In the genomic region with DNA sequence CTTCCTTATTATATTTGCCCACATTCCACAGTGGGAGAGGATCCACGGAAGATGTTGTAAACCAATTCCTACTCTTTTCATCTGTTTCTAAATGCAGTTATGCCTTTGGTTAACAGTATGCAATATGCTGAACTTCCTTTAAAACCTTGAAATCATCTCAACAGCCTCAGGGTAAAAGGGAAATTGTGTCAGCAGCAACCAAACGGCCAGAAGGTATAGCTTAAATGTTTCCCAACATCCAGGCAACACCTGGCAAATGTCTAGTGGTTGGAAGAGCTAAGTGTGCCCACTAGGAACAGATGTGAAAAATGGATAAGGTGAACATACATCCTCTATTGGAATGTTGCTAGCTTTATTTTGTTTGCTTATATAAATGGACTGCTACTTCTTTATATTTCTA, we compare ENCODE assay signal across 15 cellular contexts.
DNase-seq lines count a peak whose midpoint lies in the region; TF ChIP-seq lines count a peak whose summit lies in the region.
"Had no signal": no experiment of that assay in that cellular context is flagged by ENCODE, and none has a peak within 500 bp of the region (broad histone marks: within the 10 kb centered on the region; RNA-seq: fewer than 3 reads in every experiment).

No MANE protein-coding gene starts in this region.

- H3K79me2 ChIP-seq in PC-9 (ENCODE audit: low read depth) (no peaks in the 10 kb centered on the region), trophoblast cell (ENCODE audit: control insufficient read depth, insufficient read depth, low read length, poor library complexity) (no peaks in the 10 kb centered on the region)

- H3K4me3 ChIP-seq in HUES48 (ENCODE audit: low read depth, low read length) = 0 out of 2 replicates have a peak overlapping the region, but pooled peaks have one; percentile 2
- H3K4me3 ChIP-seq in PC-9 = no peak overlapping the region
- H3K4me3 ChIP-seq in epithelial cell of esophagus (ENCODE audit: low read length) = no peak overlapping the region
- H3K4me3 ChIP-seq in trophoblast cell (ENCODE audit: low read depth, low read length) = no peak overlapping the region
- H3K4me3 ChIP-seq in left ventricle myocardium inferior = no peak overlapping the region
- H3K4me3 ChIP-seq: GM23338 had no signal

- H3K9me2 ChIP-seq in PC-9 (ENCODE audit: insufficient read depth) = no peaks in the 10 kb centered on the region

- no TSS peak for BruUV-seq in PC-9 (replicated peaks; lab: Mats Ljungman, UMichigan)

- peak in 1 of 2 experiments; percentile 49 for DNase-seq in PC-9
- peak; percentile 66 for DNase-seq in epithelial cell of esophagus (ENCODE audit: low read depth)
- peak; percentile 54 to 79 for DNase-seq in trophoblast cell
- DNase-seq in midbrain (lab: John Stamatoyannopoulos, UW) = no peak
- DNase-seq in left ventricle myocardium inferior = no peak
- DNase-seq in effector CD4-positive, alpha-beta T cell = no peak
- DNase-seq: ACHN; Caco-2; CD4-positive, alpha-beta T cell; HCEC 1CT; IMR-90 had no signal

- H3K79me1 ChIP-seq in trophoblast cell (ENCODE audit: low read length) = no peaks in the 10 kb centered on the region

- no peak overlapping the region for H3K14ac ChIP-seq in trophoblast cell (ENCODE audit: low read length)

- H3K4me1 ChIP-seq in HUES48 (ENCODE audit: control insufficient read depth, insufficient read depth, low read length) (peaks cover 16% of the 10 kb centered on the region), PC-9 (replicated peaks; ENCODE audit: insufficient read depth) (peaks cover 27% of the 10 kb centered on the region), trophoblast cell (ENCODE audit: control insufficient read depth in 1 of 2, insufficient read depth in 2 of 2, low read length in 2 of 2) (peaks cover 2 to 3% of the 10 kb centered on the region in 2 experiments), left ventricle myocardium inferior (peaks cover 28% of the 10 kb centered on the region)
- H3K4me1 ChIP-seq: Caco-2 had no signal

- no peak overlapping the region for H2BK5ac ChIP-seq in trophoblast cell (ENCODE audit: low read depth, low read length, poor library complexity)

- no peak overlapping the region for H2AK5ac ChIP-seq in trophoblast cell (ENCODE audit: low read length)

- H3K36me3 ChIP-seq in HUES48 (ENCODE audit: control insufficient read depth, insufficient read depth, low read length) (no peaks in the 10 kb centered on the region), PC-9 (ENCODE audit: low read depth) (0 out of 2 replicates have a peak, but pooled peaks cover 7% of the 10 kb centered on the region), trophoblast cell (ENCODE audit: control insufficient read depth in 1 of 2, insufficient read depth in 2 of 2, low read length in 2 of 2) (no peaks in the 10 kb centered on the region), left ventricle myocardium inferior (no peaks in the 10 kb centered on the region)

- H4K8ac ChIP-seq in trophoblast cell (ENCODE audit: low read depth, low read length) = no peak overlapping the region

- no peak overlapping the region for H3K4ac ChIP-seq in trophoblast cell (ENCODE audit: low read depth, low read length)

- H3K27ac ChIP-seq in HUES48 (ENCODE audit: low read depth, low read length) (no peak overlapping the region), PC-9 (no peak overlapping the region; the same call in 1 of the 2 replicates), trophoblast cell (ENCODE audit: low read depth, low read length) (no peak overlapping the region), left ventricle myocardium inferior (replicated peaks) (no peak overlapping the region)
- H3K27ac ChIP-seq: C4-2B, HL-60 had no signal

- intact Hi-C loops in PC-9 (cut with micrococcal nuclease; ENCODE audit: unreplicated experiment) = no loop called here
- intact Hi-C loops in left ventricle myocardium inferior (cut with micrococcal nuclease) = no loop called here

- H3K18ac ChIP-seq in trophoblast cell (ENCODE audit: low read length) = no peak overlapping the region

- H3K27me3 ChIP-seq in HUES48 (ENCODE audit: control insufficient read depth, insufficient read depth, low read length) (no peaks in the 10 kb centered on the region), PC-9 (ENCODE audit: insufficient read depth, low read depth) (no peaks in the 10 kb centered on the region), trophoblast cell (ENCODE audit: insufficient read depth, low read length) (no peaks in the 10 kb centered on the region), left ventricle myocardium inferior (ENCODE audit: low read depth) (no peaks in the 10 kb centered on the region)

- H3K23ac ChIP-seq in trophoblast cell (ENCODE audit: low read length) = no peak overlapping the region

- H2BK120ac ChIP-seq in trophoblast cell (ENCODE audit: insufficient read depth, low read length, poor library complexity) = no peak overlapping the region

- POLR2A ChIA-PET in PC-9 (lab: Charles Lee; ENCODE audit: unreplicated experiment) = no interaction called here

- H4K20me1 ChIP-seq in PC-9 (ENCODE audit: insufficient read depth) = no peaks in the 10 kb centered on the region

- H2AFZ ChIP-seq in PC-9 (no peak overlapping the region), trophoblast cell (ENCODE audit: insufficient read depth, low read length, poor library complexity) (no peak overlapping the region)
- H2AFZ ChIP-seq: GM23338 had no signal

- CTCF ChIA-PET in PC-9 (lab: Charles Lee) = no interaction called here

- peak overlapping the region; percentile 21 for H3K4me2 ChIP-seq in PC-9
- no peak overlapping the region for H3K4me2 ChIP-seq in trophoblast cell (ENCODE audit: low read length)
- H3K4me2 ChIP-seq: GM23338 had no signal

- no peak overlapping the region for H2BK12ac ChIP-seq in trophoblast cell (ENCODE audit: low read length)

- H3F3A ChIP-seq in PC-9 (ENCODE audit: insufficient read depth, low read depth) = no peaks in the 10 kb centered on the region; the same call in 1 of the 2 replicates

- H3K9ac ChIP-seq in HUES48 (ENCODE audit: low read depth, low read length) (no peak overlapping the region), trophoblast cell (ENCODE audit: low read length) (no peak overlapping the region)

- TF ChIP-seq CTCF in PC-9 (conservative IDR thresholded peaks at IDR 0.05) (no peak), epithelial cell of esophagus (IDR thresholded peaks at IDR 0.05; ENCODE audit: insufficient read depth, low read depth, low read length, missing control alignments) (no peak), left ventricle myocardium inferior (IDR thresholded peaks at IDR 0.05; ENCODE audit: borderline replicate concordance) (no peak)

- H4K12ac ChIP-seq in trophoblast cell (ENCODE audit: low read depth, low read length) = no peak overlapping the region

- no peak overlapping the region for H4K91ac ChIP-seq in trophoblast cell (ENCODE audit: low read depth, low read length)

- no CpG with 5 or more reads among the region's 2 CpGs for WGBS in trophoblast cell (ENCODE audit: extremely low coverage, insufficient coverage, insufficient read length)

- peaks cover 21% of the 10 kb centered on the region for H3K9me3 ChIP-seq in HUES48 (ENCODE audit: control insufficient read depth, insufficient read depth, low read length)
- H3K9me3 ChIP-seq in PC-9 (ENCODE audit: insufficient read depth, low read depth) = peaks cover 25% of the 10 kb centered on the region; the same call in 1 of the 2 replicates
- H3K9me3 ChIP-seq in trophoblast cell (ENCODE audit: insufficient read depth, low read depth, low read length) = no peaks in the 10 kb centered on the region
- peaks cover 19% of the 10 kb centered on the region for H3K9me3 ChIP-seq in left ventricle myocardium inferior (replicated peaks)

Comparison
In these comparisons a context has a peak if more than half of its experiments do, and no peak if none do; other contexts are left out.
1. DNase-seq: peak in epithelial cell of esophagus (single experiment) and trophoblast cell (2 of 2); none in midbrain (single experiment), left ventricle myocardium inferior (single experiment) and effector CD4-positive, alpha-beta T cell (single experiment).